Comparison of ENCODE assay signal across 1 cellular context in genomic region chr14:91228112-91229004, GRCh38.
TF ChIP-seq lines count a peak whose summit lies in the region.

No MANE protein-coding gene starts in this region.

TF ChIP-seq in K562, 482 proteins besides CTCF, POLR2A, EP300 and RAD21 (continued from another document):
- TF ChIP-seq PKNOX1 (IDR thresholded peaks at IDR 0.05) (peak; percentile 73), SMARCA4 (IDR thresholded peaks at IDR 0.05) (peak; percentile 47; the same call in 1 of the 2 replicates), ZNF584 (CRISPR knock-in tag; IDR thresholded peaks at IDR 0.05; ENCODE audit: low read depth) (0 out of 2 replicates have a peak, but pooled peaks have one; percentile 30), CBFA2T3 (IDR thresholded peaks at IDR 0.05) (0 out of 2 replicates have a peak, but pooled peaks have one; percentile 11), JUND (IDR thresholded peaks at IDR 0.05; ENCODE audit: borderline replicate concordance, low read depth, low read length) (peak; percentile 66), JUND (tag; IDR thresholded peaks at IDR 0.05; ENCODE audit: borderline replicate concordance, low read depth, low read length) (peak; percentile 70; the same call in 1 of the 3 replicates), SMARCE1 (IDR thresholded peaks at IDR 0.05) (peak; percentile 56; the same call in 1 of the 2 replicates), POLR2H (tag; IDR thresholded peaks at IDR 0.05; ENCODE audit: low read depth) (no peak)
